ENCODE assay signal across 8 cellular contexts in genomic region chr17:64776720-64777412, GRCh38.
DNase-seq lines count a peak whose midpoint lies in the region; ATAC-seq and TF ChIP-seq lines count a peak whose summit lies in the region.
"Not testable (repeated sequence)": the region's sequence is repeated elsewhere in the genome, so short reads cannot be mapped to it uniquely, and the experiment has no call there.

No MANE protein-coding gene starts in this region.

- H3K4me1 ChIP-seq in HUES48 (ENCODE audit: control insufficient read depth, insufficient read depth, low read length) (peaks cover 18% of the 10 kb centered on the region), duodenal mucosa (ENCODE audit: control insufficient read depth in 1 of 2, insufficient read depth in 2 of 2, low read length in 2 of 2) (peaks cover 25 to 48% of the 10 kb centered on the region in 2 donors)

- H3K4me3 ChIP-seq in HUES48 (ENCODE audit: low read depth, low read length) (peak overlapping the region; percentile 39; the same call in 1 of the 2 replicates), duodenal mucosa (ENCODE audit: low read depth in 1 of 2, low read length in 2 of 2) (peak overlapping the region; percentile 36 to 54)
- not testable (repeated sequence) for H3K4me3 ChIP-seq in lower leg skin (ENCODE audit: low read depth, poor library complexity, severe bottlenecking)

- H3K27ac Mint-ChIP-seq in activated CD8-positive, alpha-beta T cell treated with anti-CD3 and anti-CD28 coated beads, Interleukin-2, amount 10 ng/mL, durations not matched to agents 7 days and 5 days: peak overlapping the region; percentile 20

- not testable (repeated sequence) for H3K9me3 Mint-ChIP-seq in activated CD8-positive, alpha-beta T cell treated with anti-CD3 and anti-CD28 coated beads, Interleukin-2, amount 10 ng/mL, durations not matched to agents 7 days and 5 days (ENCODE audit: insufficient read depth)

- H3K9me3 ChIP-seq in HUES48 (ENCODE audit: control insufficient read depth, insufficient read depth, low read length); duodenal mucosa (ENCODE audit: control insufficient read depth in 1 of 2, low read length in 2 of 2): not testable (repeated sequence)

- 0 to 6% methylated on average over 20 to 21 of the region's 38 CpGs for WGBS in lower leg skin, 2 donors

- H3K27me3 Mint-ChIP-seq in activated CD8-positive, alpha-beta T cell treated with anti-CD3 and anti-CD28 coated beads, Interleukin-2, amount 10 ng/mL, durations not matched to agents 7 days and 5 days (ENCODE audit: low read depth): not testable (repeated sequence)

- not testable (repeated sequence) for H3K36me3 ChIP-seq in HUES48 (ENCODE audit: control insufficient read depth, insufficient read depth, low read length); duodenal mucosa (ENCODE audit: control insufficient read depth in 1 of 2, insufficient read depth in 2 of 2, low read length in 2 of 2)

- POLR2A ChIA-PET in activated CD8-positive, alpha-beta T cell treated with anti-CD3 and anti-CD28 coated beads, Interleukin-2, amount 10 ng/mL, durations not matched to agents 7 days and 5 days (lab: Charles Lee): not testable (repeated sequence)

- not testable (repeated sequence) for H3K9ac ChIP-seq in HUES48 (ENCODE audit: low read depth, low read length)
- peak overlapping the region in 1 of 2 donors; percentile 47 for H3K9ac ChIP-seq in duodenal mucosa (ENCODE audit: low read depth in 1 of 2, low read length in 2 of 2)

- not testable (repeated sequence) for TF ChIP-seq POLR2A in lower leg skin (IDR thresholded peaks at IDR 0.05)

- TF ChIP-seq CTCF in lower leg skin (IDR thresholded peaks at IDR 0.05): peak in 1 of 3 donors; percentile 89

- intact Hi-C loops in lower leg skin (cut with DNase I; ENCODE audit: low total_unique reads): loop anchor here (5.0 kb wide), 1 partner anchor 185 kb away; no protein-coding TSS in a partner anchor

- H3K4me1 Mint-ChIP-seq in activated CD8-positive, alpha-beta T cell treated with anti-CD3 and anti-CD28 coated beads, Interleukin-2, amount 10 ng/mL, durations not matched to agents 7 days and 5 days (ENCODE audit: low read depth): peaks cover 36% of the 10 kb centered on the region

- H3K27me3 ChIP-seq in HUES48 (ENCODE audit: control insufficient read depth, insufficient read depth, low read length): peaks cover 66% of the 10 kb centered on the region
- peaks cover 14 to 22% of the 10 kb centered on the region in 2 donors for H3K27me3 ChIP-seq in duodenal mucosa (ENCODE audit: control insufficient read depth in 1 of 2, insufficient read depth in 2 of 2, low read length in 2 of 2)

- peak; percentile 61 for ATAC-seq in GM19452 (IDR thresholded peaks at IDR 0.05; ENCODE audit: unreplicated experiment)
- peak; percentile 61 for ATAC-seq in activated CD8-positive, alpha-beta T cell treated with anti-CD3 and anti-CD28 coated beads, Interleukin-2, amount 10 ng/mL, durations not matched to agents 7 days and 5 days

- not testable (repeated sequence) for H3K27ac ChIP-seq in HUES48 (ENCODE audit: low read depth, low read length); duodenal mucosa (ENCODE audit: low read depth, low read length)

- CTCF ChIA-PET in activated CD8-positive, alpha-beta T cell treated with anti-CD3 and anti-CD28 coated beads, Interleukin-2, amount 10 ng/mL, durations not matched to agents 7 days and 5 days (lab: Charles Lee): interaction anchor here (0.6 to 1.9 kb wide), 11 partner anchors 9 to 271 kb away, joined by 3 to 6 read pairs (median 3); no protein-coding TSS in a partner anchor

- H3K36me3 Mint-ChIP-seq in activated CD8-positive, alpha-beta T cell treated with anti-CD3 and anti-CD28 coated beads, Interleukin-2, amount 10 ng/mL, durations not matched to agents 7 days and 5 days (ENCODE audit: low read depth): peaks cover 18% of the 10 kb centered on the region

- H3K4me3 Mint-ChIP-seq in activated CD8-positive, alpha-beta T cell treated with anti-CD3 and anti-CD28 coated beads, Interleukin-2, amount 10 ng/mL, durations not matched to agents 7 days and 5 days: peak overlapping the region; percentile 34

- DNase-seq in C1 segment of cervical spinal cord (lab: John Stamatoyannopoulos, UW) (peak in 12 of 14 donors; percentile 39 to 83 (median 71)), lower leg skin (ENCODE audit: low spot score in 2 of 2) (peak; percentile 70 to 97)
- peak; percentile 18 for DNase-seq in NK-92 treated with Interleukin-12 subunit alpha and Interleukin-12 subunit beta, amount 100 ng/mL, for 24 hours (lab: John Stamatoyannopoulos, UW)
- peak; percentile 80 for DNase-seq in activated CD8-positive, alpha-beta T cell treated with anti-CD3 and anti-CD28 coated beads, Interleukin-2, amount 10 ng/mL, durations not matched to agents 7 days and 5 days
- peak; percentile 67 for DNase-seq in stimulated activated CD4-positive, alpha-beta T cell treated with anti-CD3 and anti-CD28 coated beads, Interleukin-1b, Interleukin-23, amount 100 ng/mL, for 48 hours

Comparison
In these comparisons a context has a peak if more than half of its experiments do, and no peak if none do; other contexts are left out.
1. DNase-seq: peak in every context shown above with its lines; median percentile 84 in lower leg skin; 80 in activated CD8-positive, alpha-beta T cell treated with anti-CD3 and anti-CD28 coated beads, Interleukin-2, amount 10 ng/mL, durations not matched to agents 7 days and 5 days; 71 in C1 segment of cervical spinal cord; 67 in stimulated activated CD4-positive, alpha-beta T cell treated with anti-CD3 and anti-CD28 coated beads, Interleukin-1b, Interleukin-23, amount 100 ng/mL, for 48 hours; 18 in NK-92 treated with Interleukin-12 subunit alpha and Interleukin-12 subunit beta, amount 100 ng/mL, for 24 hours.